ENCODE assay signal across 28 cellular contexts in the genomic region with DNA sequence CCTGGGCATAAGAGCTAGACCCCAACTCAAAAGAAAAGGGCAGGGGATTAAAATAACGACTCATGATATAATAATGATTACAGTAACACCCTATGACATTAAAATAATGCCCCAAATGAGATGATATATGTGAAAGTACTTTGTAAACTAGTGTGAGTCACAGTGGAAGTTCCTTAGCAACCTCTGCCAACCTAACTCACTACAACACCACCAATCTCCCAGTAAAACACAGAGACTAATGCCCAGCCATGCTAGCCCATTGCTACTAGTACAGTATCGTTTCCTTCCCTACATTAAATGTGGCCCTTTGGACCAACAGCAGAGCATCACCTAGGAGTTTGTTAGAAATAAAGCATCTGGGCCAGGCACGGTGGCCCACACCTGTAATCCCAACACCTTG. TPM values are rescaled to one million over a fixed set of nuclear protein-coding genes. Genes with fewer than 3 reads are reported as not detected.
DNase-seq lines count a peak whose midpoint lies in the region; ATAC-seq and TF ChIP-seq lines count a peak whose summit lies in the region.
"Had no signal": no experiment of that assay in that cellular context is flagged by ENCODE, and none has a peak within 500 bp of the region (broad histone marks: within the 10 kb centered on the region; RNA-seq: fewer than 3 reads in every experiment).

No MANE protein-coding gene starts in this region.

- H3K9me3 Mint-ChIP-seq in activated naive CD8-positive, alpha-beta T cell treated with anti-CD3 and anti-CD28 coated beads, Interleukin-2, amount 50 U/mL, for 24 hours: no peaks in the 10 kb centered on the region
- H3K9me3 Mint-ChIP-seq in activated naive CD8-positive, alpha-beta T cell treated with anti-CD3 and anti-CD28 coated beads for 36 hours: no peaks in the 10 kb centered on the region
- H3K9me3 Mint-ChIP-seq in chondrocyte (ENCODE audit: low read depth) (no peaks in the 10 kb centered on the region), mesothelial cell of epicardium (peaks cover 4% of the 10 kb centered on the region), WTC11 (no peaks in the 10 kb centered on the region), H9 (no peaks in the 10 kb centered on the region)
- H3K9me3 Mint-ChIP-seq: CD8-positive, alpha-beta memory T cell; IgD-negative memory B cell had no signal

- H3K27ac ChIP-seq in mesenchymal stem cell (ENCODE audit: low read length, poor library complexity, severe bottlenecking) (no peak overlapping the region), H9 (ENCODE audit: insufficient read length, low read depth, low read length) (no peak overlapping the region)
- H3K27ac ChIP-seq: 22Rv1, KMS-11, PC-9, SJSA1 had no signal

- H3K27me3 ChIP-seq in mesenchymal stem cell (ENCODE audit: control insufficient read depth in 1 of 2, insufficient read depth in 1 of 2, low read length in 2 of 2): no peaks in the 10 kb centered on the region
- H3K27me3 ChIP-seq in H9 (ENCODE audit: insufficient read depth, low read length): no peaks in the 10 kb centered on the region
- H3K27me3 ChIP-seq: BE2C, SJSA1 had no signal

- H3K4me3 ChIP-seq in mesenchymal stem cell (ENCODE audit: insufficient read depth in 1 of 2, low read depth in 1 of 2, low read length in 2 of 2): no peak overlapping the region
- H3K4me3 ChIP-seq: PC-9, SJSA1 had no signal

- WGBS in mesenchymal stem cell: 48% methylated on average over 2 of the region's 3 CpGs
- WGBS in H9 (ENCODE audit: extremely low coverage, insufficient read length, low lambda C conversion rate): no CpG with 5 or more reads among the region's 3 CpGs

- no peak overlapping the region for H3K23ac ChIP-seq in mesenchymal stem cell (ENCODE audit: low read length in 2 of 2)
- no peak overlapping the region for H3K23ac ChIP-seq in H9 (ENCODE audit: insufficient read length, low read depth, low read length)

- no peak overlapping the region for H2BK5ac ChIP-seq in mesenchymal stem cell (ENCODE audit: low read depth, low read length, poor library complexity, severe bottlenecking)
- H2BK5ac ChIP-seq in H9 (ENCODE audit: insufficient read length, low read length): no peak overlapping the region

- H3K4me1 ChIP-seq in mesenchymal stem cell (ENCODE audit: control insufficient read depth, insufficient read depth, low read depth, low read length): peaks cover 3% of the 10 kb centered on the region
- H3K4me1 ChIP-seq in H9 (ENCODE audit: insufficient read depth, low read length): 0 out of 2 replicates have a peak, but pooled peaks cover 2% of the 10 kb centered on the region
- H3K4me1 ChIP-seq: SJSA1 had no signal

- H3K14ac ChIP-seq in mesenchymal stem cell (ENCODE audit: low read length in 2 of 2) (no peak overlapping the region), H9 (ENCODE audit: insufficient read depth, low read length) (no peak overlapping the region)

- H2AK5ac ChIP-seq in mesenchymal stem cell (ENCODE audit: low read length, severe bottlenecking) (no peak overlapping the region), H9 (ENCODE audit: insufficient read length, low read length) (no peak overlapping the region)

- no peak overlapping the region for H3K4ac ChIP-seq in mesenchymal stem cell (ENCODE audit: low read depth in 1 of 2, low read length in 2 of 2)
- H3K4ac ChIP-seq in H9 (ENCODE audit: low read depth, low read length): no peak overlapping the region

- H2BK12ac ChIP-seq in mesenchymal stem cell (ENCODE audit: low read length in 2 of 2) (no peak overlapping the region), H9 (ENCODE audit: insufficient read length, low read depth, low read length) (no peak overlapping the region)

- H3K27me3 Mint-ChIP-seq in activated naive CD8-positive, alpha-beta T cell treated with anti-CD3 and anti-CD28 coated beads, Interleukin-2, amount 50 U/mL, for 24 hours: peaks cover 5% of the 10 kb centered on the region
- H3K27me3 Mint-ChIP-seq in activated naive CD8-positive, alpha-beta T cell treated with anti-CD3 and anti-CD28 coated beads for 36 hours: peaks cover 9% of the 10 kb centered on the region
- H3K27me3 Mint-ChIP-seq in chondrocyte (ENCODE audit: low read depth) (no peaks in the 10 kb centered on the region), mesothelial cell of epicardium (ENCODE audit: low read depth) (no peaks in the 10 kb centered on the region), WTC11 (ENCODE audit: low read depth) (no peaks in the 10 kb centered on the region), H9 (ENCODE audit: low read depth) (no peaks in the 10 kb centered on the region)

- H3K79me1 ChIP-seq in mesenchymal stem cell (replicated peaks; ENCODE audit: low read length, poor library complexity, severe bottlenecking): no peaks in the 10 kb centered on the region
- no peaks in the 10 kb centered on the region for H3K79me1 ChIP-seq in H9 (ENCODE audit: insufficient read depth, low read depth, low read length, poor library complexity, severe bottlenecking)

- H3K9me3 ChIP-seq in mesenchymal stem cell (ENCODE audit: control insufficient read depth, low read length) (no peaks in the 10 kb centered on the region), H9 (ENCODE audit: control insufficient read depth, low read depth, low read length) (no peaks in the 10 kb centered on the region)
- H3K9me3 ChIP-seq: BE2C, SJSA1 had no signal

- peak; percentile 63 for ATAC-seq in activated naive CD8-positive, alpha-beta T cell treated with anti-CD3 and anti-CD28 coated beads, Interleukin-2, amount 50 U/mL, for 24 hours
- no peak for ATAC-seq in WTC11

- no peaks in the 10 kb centered on the region for H4K20me1 ChIP-seq in H9 (ENCODE audit: control insufficient read depth, insufficient read depth, insufficient read length)

- H4K5ac ChIP-seq in H9 (ENCODE audit: insufficient read length, low read depth, low read length): no peak overlapping the region

- H3K9ac ChIP-seq in mesenchymal stem cell (ENCODE audit: low read length) (no peak overlapping the region), H9 (ENCODE audit: extremely low read depth, insufficient read length, low read length) (no peak overlapping the region)
- H3K9ac ChIP-seq: KMS-11 had no signal

- H2BK120ac ChIP-seq in mesenchymal stem cell (ENCODE audit: low read depth, low read length): no peak overlapping the region
- no peak overlapping the region for H2BK120ac ChIP-seq in H9 (ENCODE audit: low read depth, low read length, poor library complexity, severe bottlenecking)

- no peak overlapping the region for H3K4me2 ChIP-seq in mesenchymal stem cell (ENCODE audit: low read length, poor library complexity, severe bottlenecking)
- no peak overlapping the region for H3K4me2 ChIP-seq in H9 (ENCODE audit: insufficient read depth, insufficient read length, low read length)
- H3K4me2 ChIP-seq: KMS-11, PC-9 had no signal

- H3K23me2 ChIP-seq in H9 (ENCODE audit: insufficient read length, low read depth, low read length, poor library complexity, severe bottlenecking): no peaks in the 10 kb centered on the region

- no peak overlapping the region for H2BK15ac ChIP-seq in mesenchymal stem cell (ENCODE audit: low read depth, poor library complexity, severe bottlenecking)
- H2BK15ac ChIP-seq in H9 (ENCODE audit: low read depth, low read length): no peak overlapping the region

- H3K4me1 Mint-ChIP-seq in activated naive CD8-positive, alpha-beta T cell treated with anti-CD3 and anti-CD28 coated beads, Interleukin-2, amount 50 U/mL, for 24 hours: peaks cover 4% of the 10 kb centered on the region
- no peaks in the 10 kb centered on the region for H3K4me1 Mint-ChIP-seq in activated naive CD8-positive, alpha-beta T cell treated with anti-CD3 and anti-CD28 coated beads for 36 hours
- peaks cover 32% of the 10 kb centered on the region for H3K4me1 Mint-ChIP-seq in chondrocyte (ENCODE audit: low read depth)
- peaks cover 5% of the 10 kb centered on the region for H3K4me1 Mint-ChIP-seq in mesothelial cell of epicardium
- peaks cover 9% of the 10 kb centered on the region for H3K4me1 Mint-ChIP-seq in WTC11
- peaks cover 0 to 8% of the 10 kb centered on the region in 2 experiments; a peak in 3 of 4 replicates for H3K4me1 Mint-ChIP-seq in H9
- H3K4me1 Mint-ChIP-seq: CD14-positive monocyte; CD8-positive, alpha-beta memory T cell had no signal

- no peaks in the 10 kb centered on the region for H3K79me2 ChIP-seq in H9 (ENCODE audit: insufficient read depth, low read length)

- H3K27ac Mint-ChIP-seq in activated naive CD8-positive, alpha-beta T cell treated with anti-CD3 and anti-CD28 coated beads, Interleukin-2, amount 50 U/mL, for 24 hours: no peak overlapping the region
- no peak overlapping the region for H3K27ac Mint-ChIP-seq in activated naive CD8-positive, alpha-beta T cell treated with anti-CD3 and anti-CD28 coated beads for 36 hours
- peak overlapping the region; percentile 11 for H3K27ac Mint-ChIP-seq in chondrocyte (ENCODE audit: unreplicated experiment)
- H3K27ac Mint-ChIP-seq in mesothelial cell of epicardium: no peak overlapping the region
- no peak overlapping the region for H3K27ac Mint-ChIP-seq in WTC11
- H3K27ac Mint-ChIP-seq in H9: peak overlapping the region in 1 of 3 experiments; percentile 20; a peak in 1 of 7 replicates
- H3K27ac Mint-ChIP-seq: CD14-positive monocyte, IgD-negative memory B cell had no signal

- CTCF ChIA-PET in WTC11 (lab: Charles Lee): interaction anchor here (1.4 to 4.2 kb wide), 2 partner anchors 11 to 185 kb away, joined by 3 to 26 read pairs; a partner anchor contains a TSS

- H2BK20ac ChIP-seq in H9 (ENCODE audit: low read depth, low read length, poor library complexity, severe bottlenecking): no peak overlapping the region

- no peaks in the 10 kb centered on the region for H3K36me3 ChIP-seq in mesenchymal stem cell (ENCODE audit: control insufficient read depth in 1 of 2, insufficient read depth in 2 of 2, low read depth in 1 of 2, low read length in 2 of 2)
- H3K36me3 ChIP-seq: BE2C, SJSA1 had no signal

- H3T11ph ChIP-seq in H9 (ENCODE audit: low read length): no peak overlapping the region

- H3K18ac ChIP-seq in mesenchymal stem cell (ENCODE audit: low read depth in 1 of 2, low read length in 2 of 2) (no peak overlapping the region), H9 (ENCODE audit: insufficient read length, low read depth, low read length) (no peak overlapping the region)

- TF ChIP-seq CTCF in chondrocyte (IDR thresholded peaks at IDR 0.05) (no peak), mesothelial cell of epicardium (IDR thresholded peaks at IDR 0.05; ENCODE audit: unreplicated experiment) (no peak), WTC11 (IDR thresholded peaks at IDR 0.05) (no peak), H9 (conservative IDR thresholded peaks at IDR 0.05) (no peak)

- no peak overlapping the region for H4K8ac ChIP-seq in mesenchymal stem cell (ENCODE audit: low read length)
- no peak overlapping the region for H4K8ac ChIP-seq in H9 (replicated peaks; ENCODE audit: insufficient read length, low read depth, low read length)

- no peak overlapping the region for H3K4me3 Mint-ChIP-seq in activated naive CD8-positive, alpha-beta T cell treated with anti-CD3 and anti-CD28 coated beads, Interleukin-2, amount 50 U/mL, for 24 hours
- H3K4me3 Mint-ChIP-seq in activated naive CD8-positive, alpha-beta T cell treated with anti-CD3 and anti-CD28 coated beads for 36 hours: no peak overlapping the region
- H3K4me3 Mint-ChIP-seq in chondrocyte (ENCODE audit: unreplicated experiment): no peak overlapping the region
- no peak overlapping the region for H3K4me3 Mint-ChIP-seq in mesothelial cell of epicardium
- no peak overlapping the region for H3K4me3 Mint-ChIP-seq in WTC11
- H3K4me3 Mint-ChIP-seq in H9: no peak overlapping the region
- H3K4me3 Mint-ChIP-seq: CD14-positive monocyte; CD8-positive, alpha-beta memory T cell; IgD-negative memory B cell had no signal

- H4K91ac ChIP-seq in mesenchymal stem cell (ENCODE audit: low read length) (no peak overlapping the region), H9 (ENCODE audit: insufficient read length, low read depth, low read length) (no peak overlapping the region)

- H3K36me3 Mint-ChIP-seq in activated naive CD8-positive, alpha-beta T cell treated with anti-CD3 and anti-CD28 coated beads, Interleukin-2, amount 50 U/mL, for 24 hours (ENCODE audit: low read depth): no peaks in the 10 kb centered on the region
- no peaks in the 10 kb centered on the region for H3K36me3 Mint-ChIP-seq in activated naive CD8-positive, alpha-beta T cell treated with anti-CD3 and anti-CD28 coated beads for 36 hours
- no peaks in the 10 kb centered on the region for H3K36me3 Mint-ChIP-seq in chondrocyte (ENCODE audit: low read depth)
- H3K36me3 Mint-ChIP-seq in mesothelial cell of epicardium: no peaks in the 10 kb centered on the region
- H3K36me3 Mint-ChIP-seq in WTC11: no peaks in the 10 kb centered on the region
- no peaks in the 10 kb centered on the region for H3K36me3 Mint-ChIP-seq in H9 (ENCODE audit: insufficient read depth in 1 of 3, low read depth in 3 of 3)
- H3K36me3 Mint-ChIP-seq: CD14-positive monocyte; CD8-positive, alpha-beta memory T cell had no signal

- DNase-seq in activated naive CD8-positive, alpha-beta T cell treated with anti-CD3 and anti-CD28 coated beads, Interleukin-2, amount 50 U/mL, for 24 hours: no peak
- DNase-seq in activated naive CD8-positive, alpha-beta T cell treated with anti-CD3 and anti-CD28 coated beads for 36 hours: no peak
- DNase-seq in NCI-H226 (peak; percentile 34), chondrocyte (ENCODE audit: low spot score) (no peak), mesenchymal stem cell (peak; percentile 16), mesothelial cell of epicardium (ENCODE audit: low spot score in 2 of 2, unreplicated experiment in 2 of 2) (no peak), WTC11 (ENCODE audit: low spot score) (no peak), H9 (no peak)
- DNase-seq: BE2C; CD8-positive, alpha-beta memory T cell; DMS 273 treated with DMSO at 0.1 percent for 48 hours; DMS79; GF-D8; NCI-H1105; NCI-H1436 treated with DMSO at 0.1 percent for 48 hours; NCI-H187 treated with DMSO at 0.1 percent for 48 hours; NCI-H2107; NCI-H446 treated with DMSO at 0.1 percent for 48 hours; NCI-H526; NCI-H82; NK-92 treated with Interleukin-12 subunit alpha and Interleukin-12 subunit beta, amount 100 ng/mL, for 24 hours; PC-9; Right ventricle myocardium superior had no signal

- POLR2A ChIA-PET in WTC11 (lab: Charles Lee): interaction anchor here (0.6 kb wide), 1 partner anchor 233 kb away, joined by 4 read pairs; no protein-coding TSS in a partner anchor

- H2AFZ ChIP-seq in mesenchymal stem cell (ENCODE audit: low read depth, low read length) (no peak overlapping the region), H9 (ENCODE audit: low read length) (no peak overlapping the region)
- H2AFZ ChIP-seq: PC-9 had no signal

- H3K56ac ChIP-seq in H9 (ENCODE audit: insufficient read length, low read depth, low read length): no peak overlapping the region

RNA-seq across cellular contexts. Expression of a gene that starts 11.2 kb away (rescaled TPM):
- total RNA-seq in activated naive CD8-positive, alpha-beta T cell treated with anti-CD3 and anti-CD28 coated beads for 36 hours: under 1 TPM; 0.10 to 0.21 TPM
- total RNA-seq in chondrocyte (111 to 144 TPM (median 113 TPM) in 3 replicates), mesothelial cell of epicardium (98.7 to 101 TPM (median 99.2 TPM) in 3 replicates), WTC11 (2021) (66.5 to 70.3 TPM (median 67.1 TPM) in 3 replicates), H9 (2021) (23.1 and 25.0 TPM in 2 replicates)
- 14.1 TPM for polyA plus RNA-seq in mesenchymal stem cell (2013, experiment 1 of 2)
- 13.0 TPM for polyA plus RNA-seq in mesenchymal stem cell (2013, experiment 2 of 2)
- polyA plus RNA-seq: CD14-positive monocyte; CD8-positive, alpha-beta memory T cell had no signal

RNA-seq across cellular contexts. Expression of a gene that starts 50.2 kb away (rescaled TPM):
- total RNA-seq in activated naive CD8-positive, alpha-beta T cell treated with anti-CD3 and anti-CD28 coated beads for 36 hours: 100 to 1,000 TPM; 275 to 293 TPM
- total RNA-seq in chondrocyte (491 to 545 TPM (median 512 TPM) in 3 replicates), mesothelial cell of epicardium (414 to 450 TPM (median 444 TPM) in 3 replicates), WTC11 (2021) (487 to 511 TPM (median 503 TPM) in 3 replicates), H9 (2021) (544 and 553 TPM in 2 replicates)
- 560 TPM for polyA plus RNA-seq in mesenchymal stem cell (2013, experiment 1 of 2)
- polyA plus RNA-seq in mesenchymal stem cell (2013, experiment 2 of 2): 524 TPM

Comparison
In these comparisons a context has a peak if more than half of its experiments do, and no peak if none do; other contexts are left out.
1. DNase-seq: peak in NCI-H226 (single experiment) and mesenchymal stem cell (single experiment); none in activated naive CD8-positive, alpha-beta T cell treated with anti-CD3 and anti-CD28 coated beads, Interleukin-2, amount 50 U/mL, for 24 hours (single experiment), activated naive CD8-positive, alpha-beta T cell treated with anti-CD3 and anti-CD28 coated beads for 36 hours (single experiment), chondrocyte (single experiment), mesothelial cell of epicardium (0 of 2), WTC11 (single experiment) and H9 (single experiment).
2. RNA of a gene that starts 11.2 kb away (total RNA-seq): 111 to 144 TPM in chondrocyte, 98.7 to 101 TPM in mesothelial cell of epicardium, 66.5 to 70.3 TPM in WTC11 and 23.1 to 25.0 TPM in H9; 0.10 to 0.21 TPM in activated naive CD8-positive, alpha-beta T cell treated with anti-CD3 and anti-CD28 coated beads for 36 hours; every median in the first group is over 10 times any median in the second.